ENCODE assay signal across 1 cellular context in genomic region chr18:55433688-55434087, GRCh38.
TF ChIP-seq lines count a peak whose summit lies in the region.

No MANE protein-coding gene starts in this region.

TF ChIP-seq in WTC11, 78 proteins besides CTCF, POLR2A, EP300 and RAD21 (continued from another document):
- no peak for TF ChIP-seq ZNF425 (CRISPR knock-in tag; conservative IDR thresholded peaks at IDR 0.05)
- TF ChIP-seq E2F1 (CRISPR knock-in tag; IDR thresholded peaks at IDR 0.05) = no peak
- TF ChIP-seq ZNF263 (CRISPR knock-in tag; IDR thresholded peaks at IDR 0.05; ENCODE audit: low read depth) = no peak
- TF ChIP-seq ZNF532 (CRISPR knock-in tag; IDR thresholded peaks at IDR 0.05; ENCODE audit: borderline replicate concordance) = no peak
- TF ChIP-seq CREB1 (CRISPR knock-in tag; IDR thresholded peaks at IDR 0.05) = no peak
- TF ChIP-seq JUN (CRISPR knock-in tag; IDR thresholded peaks at IDR 0.05) = no peak
TF ChIP-seq in WTC11: peak in this region for 0.
